Comparison of ENCODE assay signal across 11 cellular contexts in genomic region chr2:42854207-42854818, GRCh38.
A peak's percentile ranks its signal among the peaks of the same experiment; 100 is the strongest.
DNase-seq lines count a peak whose midpoint lies in the region; TF ChIP-seq lines count a peak whose summit lies in the region.
"Had no signal": no experiment of that assay in that cellular context is flagged by ENCODE, and none has a peak within 500 bp of the region (broad histone marks: within the 10 kb centered on the region; RNA-seq: fewer than 3 reads in every experiment).

No MANE protein-coding gene starts in this region.

- TF ChIP-seq CTCF in MCF 10A (IDR thresholded peaks at IDR 0.05; ENCODE audit: unreplicated experiment) (no peak), hepatocyte (IDR thresholded peaks at IDR 0.05; ENCODE audit: poor library complexity) (no peak), dorsolateral prefrontal cortex (IDR thresholded peaks at IDR 0.05 in 54 of 56, conservative IDR thresholded peaks at IDR 0.05 in 2 of 56; ENCODE audit: low read depth in 1 of 56, partially characterized antibody in 56 of 56) (no peak)

- H3K9me3 Mint-ChIP-seq in MCF 10A (ENCODE audit: unreplicated experiment), result no peaks in the 10 kb centered on the region
- H3K9me3 Mint-ChIP-seq: T-helper 1 cell treated with Interleukin-12 subunit alpha and Interleukin-12 subunit beta and Interleukin-4 antibody, amounts not matched to agents 30 μg/mL and 1 μg/mL, for 36 hours had no signal

- no peaks in the 10 kb centered on the region for H3K27me3 ChIP-seq in hepatocyte
- no peaks in the 10 kb centered on the region for H3K27me3 ChIP-seq in dorsolateral prefrontal cortex

- H3K4me1 ChIP-seq in hepatocyte (ENCODE audit: insufficient read depth), result peaks cover 17% of the 10 kb centered on the region

- peaks cover 12% of the 10 kb centered on the region for H3K4me1 Mint-ChIP-seq in MCF 10A (ENCODE audit: insufficient read depth, unreplicated experiment)

- no TSS peak for BruUV-seq in MCF 10A (replicated peaks; lab: Mats Ljungman, UMichigan)

- H3K9me3 ChIP-seq in hepatocyte (ENCODE audit: low read depth), result no peaks in the 10 kb centered on the region

- DNase-seq in AG20443 (ENCODE audit: low spot score) (peak; percentile 86), MCF 10A (ENCODE audit: unreplicated experiment) (no peak), hepatocyte (ENCODE audit: low spot score) (no peak), renal cortical epithelial cell (ENCODE audit: low read depth) (peak; percentile 25), dorsolateral prefrontal cortex (no peak), NCI-H2029 (lab: John Stamatoyannopoulos, UW) (no peak)
- DNase-seq in activated CD4-positive, alpha-beta T cell treated with anti-CD3 and anti-CD28 coated beads, Interleukin-2, amount 50 U/mL, for 1 hour, result no peak
- DNase-seq in effector CD8-positive, alpha-beta T cell (lab: John Stamatoyannopoulos, UW), result no peak
- DNase-seq: AML-193, cortex of kidney had no signal

- CTCF ChIA-PET in MCF 10A (lab: Yijun Ruan, JAX), result interaction anchor here (1.9 kb wide), 1 partner anchor 375 kb away, joined by 9 read pairs; no protein-coding TSS in a partner anchor

- POLR2A ChIA-PET in MCF 10A (lab: Yijun Ruan, JAX), result interaction anchor here (0.6 to 1.1 kb wide), 3 partner anchors 18 to 714 kb away, joined by 3 to 4 read pairs (median 3); no protein-coding TSS in a partner anchor

- no peaks in the 10 kb centered on the region for H3K36me3 ChIP-seq in hepatocyte (replicated peaks; ENCODE audit: insufficient read depth, low read depth)

- H3K9me2 ChIP-seq in hepatocyte (replicated peaks; ENCODE audit: insufficient read depth), result no peaks in the 10 kb centered on the region

- H3K36me3 Mint-ChIP-seq in MCF 10A (ENCODE audit: insufficient read depth, unreplicated experiment), result no peaks in the 10 kb centered on the region

- no peaks in the 10 kb centered on the region for H3K79me2 ChIP-seq in hepatocyte

- intact Hi-C loops in MCF 10A (cut with micrococcal nuclease) (no loop called here), dorsolateral prefrontal cortex (cut with DNase I) (loop anchor here in 1 of 2 donors (10.0 kb wide), 1 partner anchor 630 kb away; no protein-coding TSS in a partner anchor)

- H3K4me2 ChIP-seq in hepatocyte, result no peak overlapping the region

- H3K27ac ChIP-seq in hepatocyte (peak overlapping the region; percentile 40), dorsolateral prefrontal cortex (peak overlapping the region in 7 of 59 donors; percentile 7 to 61 (median 44))

- H3K4me3 ChIP-seq in hepatocyte (no peak overlapping the region), dorsolateral prefrontal cortex (no peak overlapping the region)

- no peak overlapping the region for H3K4me3 Mint-ChIP-seq in MCF 10A (ENCODE audit: unreplicated experiment)
- H3K4me3 Mint-ChIP-seq: T-helper 1 cell treated with Interleukin-12 subunit alpha and Interleukin-12 subunit beta and Interleukin-4 antibody, amounts not matched to agents 30 μg/mL and 1 μg/mL, for 36 hours had no signal

- no peaks in the 10 kb centered on the region for H4K20me1 ChIP-seq in hepatocyte (ENCODE audit: insufficient read depth, poor library complexity, severe bottlenecking)

- no peaks in the 10 kb centered on the region for H3K27me3 Mint-ChIP-seq in MCF 10A (ENCODE audit: insufficient read depth, unreplicated experiment)

- peak overlapping the region; percentile 44 for H3K27ac Mint-ChIP-seq in MCF 10A (ENCODE audit: low read depth, unreplicated experiment)
- H3K27ac Mint-ChIP-seq: T-helper 1 cell treated with Interleukin-12 subunit alpha and Interleukin-12 subunit beta and Interleukin-4 antibody, amounts not matched to agents 30 μg/mL and 1 μg/mL, for 36 hours had no signal

- WGBS in hepatocyte (ENCODE audit: low lambda C conversion rate, missing lambda C conversion rate), result 62% methylated on average over 16 of the region's 16 CpGs

- H2AFZ ChIP-seq in hepatocyte, result no peak overlapping the region

Comparison
In these comparisons a context has a peak if more than half of its experiments do, and no peak if none do; other contexts are left out.
1. DNase-seq: peak in AG20443 (single experiment) and renal cortical epithelial cell (single experiment); none in MCF 10A (single experiment), hepatocyte (single experiment), dorsolateral prefrontal cortex (0 of 10), activated CD4-positive, alpha-beta T cell treated with anti-CD3 and anti-CD28 coated beads, Interleukin-2, amount 50 U/mL, for 1 hour (single experiment), NCI-H2029 (single experiment) and effector CD8-positive, alpha-beta T cell (single experiment).